In the genomic region with DNA sequence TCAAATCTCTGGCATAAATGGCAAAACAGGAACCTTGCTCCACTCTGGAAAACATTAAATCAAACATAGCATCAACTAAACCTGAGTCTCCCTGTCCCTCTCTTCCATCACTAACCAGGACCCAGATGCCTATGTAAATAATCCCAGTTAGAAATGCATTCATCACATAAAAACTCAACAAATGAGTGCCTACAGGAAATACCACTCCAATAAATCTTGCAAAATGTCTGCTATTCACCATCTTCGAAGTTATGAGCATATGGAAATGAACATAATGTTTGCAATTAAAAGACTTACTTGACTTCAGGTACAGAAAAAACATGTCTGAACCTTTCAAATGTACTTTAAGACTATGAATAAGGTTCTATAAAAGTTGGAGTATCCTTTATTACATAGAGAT, we compare ENCODE assay signal across 29 cellular contexts.
"Had no signal": no experiment of that assay in that cellular context is flagged by ENCODE, and none has a peak within 500 bp of the region (broad histone marks: within the 10 kb centered on the region; RNA-seq: fewer than 3 reads in every experiment).

No MANE protein-coding gene starts in this region.

- H3K27ac ChIP-seq: left lung, ovary, prostate gland, sigmoid colon, stomach, testis, thyroid gland, transverse colon, upper lobe of left lung, vagina had no signal

- H3K4me1 Mint-ChIP-seq: immature natural killer cell; naive thymus-derived CD4-positive, alpha-beta T cell; stimulated activated memory B cell treated with anti-CD40 and anti-IgM and Interleukin-4, amounts not matched to agents 10 μg/mL and 1 μg/mL and 100 μg/mL, for 72 hours had no signal

- H3K4me3 Mint-ChIP-seq: immature natural killer cell; naive thymus-derived CD4-positive, alpha-beta T cell; natural killer cell treated with Interleukin-12 subunit alpha and Interleukin-12 subunit beta and Interleukin-15 and Interleukin-18, amount 100 ng/mL, for 72 hours; stimulated activated memory B cell treated with anti-CD40 and anti-IgM and Interleukin-4, amounts not matched to agents 10 μg/mL and 1 μg/mL and 100 μg/mL, for 72 hours had no signal

- H3K27ac Mint-ChIP-seq: immature natural killer cell; naive thymus-derived CD4-positive, alpha-beta T cell; natural killer cell treated with Interleukin-12 subunit alpha and Interleukin-12 subunit beta and Interleukin-15 and Interleukin-18, amount 100 ng/mL, for 72 hours; stimulated activated memory B cell treated with anti-CD40 and anti-IgM and Interleukin-4, amounts not matched to agents 10 μg/mL and 1 μg/mL and 100 μg/mL, for 72 hours had no signal

- ATAC-seq: left colon; left lung; mucosa of descending colon; naive thymus-derived CD4-positive, alpha-beta T cell; natural killer cell treated with Interleukin-12 subunit alpha and Interleukin-12 subunit beta and Interleukin-15 and Interleukin-18, amount 100 ng/mL, for 72 hours; right cardiac atrium; stimulated activated memory B cell treated with anti-CD40 and anti-IgM and Interleukin-4, amounts not matched to agents 10 μg/mL and 1 μg/mL and 100 μg/mL, for 72 hours; stimulated activated naive CD8-positive, alpha-beta T cell treated with anti-CD3 and anti-CD28 coated beads, Interleukin-15, Interleukin-2, amounts not matched to agents 100 U/mL and 50 U/mL, for 24 hours had no signal

- DNase-seq: hypothalamus; immature natural killer cell; kidney; left colon; left lung; midbrain; mucosa of descending colon; naive thymus-derived CD4-positive, alpha-beta T cell; ovary; retina; right cardiac atrium; sigmoid colon; small intestine; stimulated activated CD4-positive, alpha-beta T cell treated with anti-CD3 and anti-CD28 coated beads, Interleukin-1b, Interleukin-23, amount 100 ng/mL, for 48 hours; stimulated activated CD4-positive, alpha-beta T cell treated with anti-CD3 and anti-CD28 coated beads, Interleukin-2, amount 100 ng/mL, for 48 hours; stimulated activated CD4-positive, alpha-beta T cell treated with anti-CD3 and anti-CD28 coated beads, Interleukin-4, amount 100 ng/mL, for 4 hours; stimulated activated CD8-positive, alpha-beta memory T cell treated with anti-CD3 and anti-CD28 coated beads, Interleukin-4, amount 100 ng/mL, for 48 hours; stimulated activated naive CD8-positive, alpha-beta T cell treated with anti-CD3 and anti-CD28 coated beads, Interleukin-15, Interleukin-2, amounts not matched to agents 100 U/mL and 50 U/mL, for 24 hours; stomach; testis; thyroid gland; transverse colon; upper lobe of left lung had no signal

- H3K4me1 ChIP-seq: left lung, prostate gland, sigmoid colon, stomach, thyroid gland, transverse colon, upper lobe of left lung had no signal

- H3K9me3 ChIP-seq: mucosa of descending colon, ovary, prostate gland, sigmoid colon, testis, thyroid gland, transverse colon, upper lobe of left lung, vagina had no signal

- FAIRE-seq: islet of Langerhans, kidney, small intestine had no signal

- H3K27me3 Mint-ChIP-seq: naive thymus-derived CD4-positive, alpha-beta T cell; natural killer cell treated with Interleukin-12 subunit alpha and Interleukin-12 subunit beta and Interleukin-15 and Interleukin-18, amount 100 ng/mL, for 72 hours; stimulated activated memory B cell treated with anti-CD40 and anti-IgM and Interleukin-4, amounts not matched to agents 10 μg/mL and 1 μg/mL and 100 μg/mL, for 72 hours had no signal

- H3K36me3 Mint-ChIP-seq: stimulated activated memory B cell treated with anti-CD40 and anti-IgM and Interleukin-4, amounts not matched to agents 10 μg/mL and 1 μg/mL and 100 μg/mL, for 72 hours had no signal

- H3K4me3 ChIP-seq: left lung, lung, mucosa of descending colon, ovary, prostate gland, sigmoid colon, stomach, testis, thyroid gland, transverse colon, upper lobe of left lung, vagina had no signal

- H3K27me3 ChIP-seq: left lung, ovary, sigmoid colon, stomach, testis, thyroid gland, transverse colon, upper lobe of left lung, vagina had no signal

- H3K36me3 ChIP-seq: left lung, ovary, prostate gland, sigmoid colon, stomach, thyroid gland, transverse colon, upper lobe of left lung, vagina had no signal
